ENCODE assay signal across 1 cellular context in genomic region chr3:155270063-155270462, GRCh38.
TF ChIP-seq lines count a peak whose summit lies in the region.

No MANE protein-coding gene starts in this region.

TF ChIP-seq in SK-N-SH, 30 proteins besides CTCF, POLR2A, EP300 and RAD21 (continued from another document):
- no peak for TF ChIP-seq FOSL2 (IDR thresholded peaks at IDR 0.05; ENCODE audit: borderline replicate concordance, low read depth)
- TF ChIP-seq RFX5 (IDR thresholded peaks at IDR 0.05; ENCODE audit: low read length) = no peak
- no peak for TF ChIP-seq FOXJ3 (CRISPR knock-in tag; IDR thresholded peaks at IDR 0.05)
- TF ChIP-seq TCF12 (IDR thresholded peaks at IDR 0.05) = no peak
- no peak for TF ChIP-seq FOXM1 (IDR thresholded peaks at IDR 0.05; ENCODE audit: low read depth)
- TF ChIP-seq ELF1 (IDR thresholded peaks at IDR 0.05) = no peak
- TF ChIP-seq POLR2AphosphoS5 (IDR thresholded peaks at IDR 0.05; ENCODE audit: low read depth, low read length) = no peak
- no peak for TF ChIP-seq NRF1 (IDR thresholded peaks at IDR 0.05; ENCODE audit: low read depth, low read length)
- TF ChIP-seq YY1 (IDR thresholded peaks at IDR 0.05; ENCODE audit: low read depth) = no peak
- no peak for TF ChIP-seq PBX3 (IDR thresholded peaks at IDR 0.05)
- no peak for TF ChIP-seq SIN3A (IDR thresholded peaks at IDR 0.05; ENCODE audit: borderline replicate concordance, low read depth, low read length)
- no peak for TF ChIP-seq JUND (IDR thresholded peaks at IDR 0.05)
- no peak for TF ChIP-seq GABPA (IDR thresholded peaks at IDR 0.05; ENCODE audit: low read depth)
